18 cellular contexts compared by ENCODE assay signal in genomic region chr17:8747731-8748130, GRCh38. TPM values are rescaled to one million over a fixed set of nuclear protein-coding genes. Genes with fewer than 3 reads are reported as not detected.
DNase-seq lines count a peak whose midpoint lies in the region; ATAC-seq lines count a peak whose summit lies in the region.
"Had no signal": no experiment of that assay in that cellular context is flagged by ENCODE, and none has a peak within 500 bp of the region (broad histone marks: within the 10 kb centered on the region; RNA-seq: fewer than 3 reads in every experiment).

No MANE protein-coding gene starts in this region.

- 92% methylated on average over 3 of the region's 3 CpGs for WGBS in mesenchymal stem cell

- H3K27me3 Mint-ChIP-seq in activated CD4-positive, alpha-beta T cell treated with anti-CD3 and anti-CD28 coated beads, Interleukin-2, amount 10 ng/mL, durations not matched to agents 7 days and 5 days = peaks cover 17% of the 10 kb centered on the region
- H3K27me3 Mint-ChIP-seq in CD4-positive, CD25-positive, alpha-beta regulatory T cell = peaks cover 13% of the 10 kb centered on the region
- peaks cover 10% of the 10 kb centered on the region for H3K27me3 Mint-ChIP-seq in activated CD8-positive, alpha-beta memory T cell treated with anti-CD3 and anti-CD28 coated beads, Interleukin-2, amount 10 ng/mL, durations not matched to agents 7 days and 5 days

- H3K4me1 ChIP-seq in CD4-positive, CD25-positive, alpha-beta regulatory T cell (ENCODE audit: control insufficient read depth, insufficient read depth, low read length, poor library complexity, severe bottlenecking) = peaks cover 6% of the 10 kb centered on the region
- peaks cover 8% of the 10 kb centered on the region for H3K4me1 ChIP-seq in mesenchymal stem cell (ENCODE audit: control insufficient read depth, insufficient read depth, low read depth, low read length)
- H3K4me1 ChIP-seq: HAP-1 had no signal

- H4K91ac ChIP-seq in mesenchymal stem cell (ENCODE audit: low read length) = no peak overlapping the region

- no peak overlapping the region for H2BK15ac ChIP-seq in mesenchymal stem cell (ENCODE audit: low read depth, poor library complexity, severe bottlenecking)

- no peak overlapping the region for H3K27ac ChIP-seq in CD4-positive, CD25-positive, alpha-beta regulatory T cell (ENCODE audit: insufficient read depth, low read length, poor library complexity, severe bottlenecking)
- no peak overlapping the region for H3K27ac ChIP-seq in mesenchymal stem cell (ENCODE audit: low read length, poor library complexity, severe bottlenecking)
- H3K27ac ChIP-seq: 22Rv1, BLaER1 had no signal

- H3K4me2 ChIP-seq in mesenchymal stem cell (ENCODE audit: low read length, poor library complexity, severe bottlenecking) = no peak overlapping the region
- H3K4me2 ChIP-seq: BLaER1 had no signal

- H2BK5ac ChIP-seq in mesenchymal stem cell (ENCODE audit: low read depth, low read length, poor library complexity, severe bottlenecking) = no peak overlapping the region

- H2AFZ ChIP-seq in mesenchymal stem cell (ENCODE audit: low read depth, low read length) = no peak overlapping the region

- H3K36me3 ChIP-seq in CD4-positive, CD25-positive, alpha-beta regulatory T cell (ENCODE audit: control insufficient read depth, insufficient read depth, low read length) = no peaks in the 10 kb centered on the region
- H3K36me3 ChIP-seq in mesenchymal stem cell (ENCODE audit: control insufficient read depth in 1 of 2, insufficient read depth in 2 of 2, low read depth in 1 of 2, low read length in 2 of 2) = no peaks in the 10 kb centered on the region
- H3K36me3 ChIP-seq: BLaER1, HAP-1 had no signal

- no peak overlapping the region for H4K8ac ChIP-seq in mesenchymal stem cell (ENCODE audit: low read length)

- H3K36me3 Mint-ChIP-seq in activated CD4-positive, alpha-beta T cell treated with anti-CD3 and anti-CD28 coated beads, Interleukin-2, amount 10 ng/mL, durations not matched to agents 7 days and 5 days (ENCODE audit: low read depth) = no peaks in the 10 kb centered on the region
- H3K36me3 Mint-ChIP-seq in CD4-positive, CD25-positive, alpha-beta regulatory T cell = no peaks in the 10 kb centered on the region
- H3K36me3 Mint-ChIP-seq in activated CD8-positive, alpha-beta memory T cell treated with anti-CD3 and anti-CD28 coated beads, Interleukin-2, amount 10 ng/mL, durations not matched to agents 7 days and 5 days = no peaks in the 10 kb centered on the region
- peaks cover 5% of the 10 kb centered on the region for H3K36me3 Mint-ChIP-seq in stimulated activated effector memory CD8-positive, alpha-beta T cell treated with anti-CD3 and anti-CD28 coated beads, Interleukin-12 subunit alpha, Interleukin-12 subunit beta, amount 100 ng/mL, for 72 hours

- H3K18ac ChIP-seq in mesenchymal stem cell (ENCODE audit: low read depth in 1 of 2, low read length in 2 of 2) = no peak overlapping the region

- no peak overlapping the region for H3K23ac ChIP-seq in mesenchymal stem cell (ENCODE audit: low read length in 2 of 2)

- DNase-seq in activated CD4-positive, alpha-beta T cell treated with anti-CD3 and anti-CD28 coated beads for 48 hours = peak; percentile 20
- no peak for DNase-seq in activated CD4-positive, alpha-beta T cell treated with anti-CD3 and anti-CD28 coated beads, Interleukin-2, amount 10 ng/mL, durations not matched to agents 7 days and 5 days
- no peak for DNase-seq in CD4-positive, CD25-positive, alpha-beta regulatory T cell
- peak; percentile 19 for DNase-seq in activated CD8-positive, alpha-beta memory T cell treated with anti-CD3 and anti-CD28 coated beads, Interleukin-2, amount 10 ng/mL, durations not matched to agents 7 days and 5 days
- DNase-seq in mesenchymal stem cell = peak; percentile 6
- DNase-seq in stimulated activated effector memory CD8-positive, alpha-beta T cell treated with anti-CD3 and anti-CD28 coated beads, Interleukin-12 subunit alpha, Interleukin-12 subunit beta, amount 100 ng/mL, for 72 hours (ENCODE audit: low spot score in 2 of 2) = no peak
- DNase-seq in RKO (ENCODE audit: low spot score) = no peak
- no peak for DNase-seq in foreskin melanocyte
- DNase-seq: AML-193, DMS79, GOT3, HFFc6 had no signal

- no peak overlapping the region for H2BK120ac ChIP-seq in mesenchymal stem cell (ENCODE audit: low read depth, low read length)

- H3K14ac ChIP-seq in mesenchymal stem cell (ENCODE audit: low read length in 2 of 2) = no peak overlapping the region

- H3K27ac Mint-ChIP-seq in activated CD4-positive, alpha-beta T cell treated with anti-CD3 and anti-CD28 coated beads, Interleukin-2, amount 10 ng/mL, durations not matched to agents 7 days and 5 days = no peak overlapping the region
- peak overlapping the region in 2 of 3 donors; percentile 19 to 20 for H3K27ac Mint-ChIP-seq in CD4-positive, CD25-positive, alpha-beta regulatory T cell
- no peak overlapping the region for H3K27ac Mint-ChIP-seq in activated CD8-positive, alpha-beta memory T cell treated with anti-CD3 and anti-CD28 coated beads, Interleukin-2, amount 10 ng/mL, durations not matched to agents 7 days and 5 days
- H3K27ac Mint-ChIP-seq in stimulated activated effector memory CD8-positive, alpha-beta T cell treated with anti-CD3 and anti-CD28 coated beads, Interleukin-12 subunit alpha, Interleukin-12 subunit beta, amount 100 ng/mL, for 72 hours = no peak overlapping the region
- H3K27ac Mint-ChIP-seq: HFFc6 had no signal

- H2AK5ac ChIP-seq in mesenchymal stem cell (ENCODE audit: low read length, severe bottlenecking) = no peak overlapping the region

- no peak overlapping the region for H3K4ac ChIP-seq in mesenchymal stem cell (ENCODE audit: low read depth in 1 of 2, low read length in 2 of 2)

- no peak overlapping the region for H3K9ac ChIP-seq in mesenchymal stem cell (ENCODE audit: low read length)
- H3K9ac ChIP-seq: BLaER1 had no signal

- H3K27me3 ChIP-seq in CD4-positive, CD25-positive, alpha-beta regulatory T cell (ENCODE audit: control insufficient read depth, insufficient read depth, low read length) = peaks cover 1% of the 10 kb centered on the region
- H3K27me3 ChIP-seq in mesenchymal stem cell (ENCODE audit: control insufficient read depth in 1 of 2, insufficient read depth in 1 of 2, low read length in 2 of 2) = peaks cover 18 to 41% of the 10 kb centered on the region in 2 experiments

- POLR2A ChIA-PET in activated CD4-positive, alpha-beta T cell treated with anti-CD3 and anti-CD28 coated beads, Interleukin-2, amount 10 ng/mL, durations not matched to agents 7 days and 5 days (lab: Charles Lee) = no interaction called here

- no peak overlapping the region for H3K4me3 ChIP-seq in CD4-positive, CD25-positive, alpha-beta regulatory T cell (ENCODE audit: low read depth, low read length)
- H3K4me3 ChIP-seq in mesenchymal stem cell (ENCODE audit: insufficient read depth in 1 of 2, low read depth in 1 of 2, low read length in 2 of 2) = no peak overlapping the region
- H3K4me3 ChIP-seq: BLaER1, HAP-1 had no signal

- H3K4me1 Mint-ChIP-seq in activated CD4-positive, alpha-beta T cell treated with anti-CD3 and anti-CD28 coated beads, Interleukin-2, amount 10 ng/mL, durations not matched to agents 7 days and 5 days = peaks cover 15% of the 10 kb centered on the region
- peaks cover 0 to 22% (median 0%) of the 10 kb centered on the region in 4 donors for H3K4me1 Mint-ChIP-seq in CD4-positive, CD25-positive, alpha-beta regulatory T cell
- peaks cover 6% of the 10 kb centered on the region for H3K4me1 Mint-ChIP-seq in activated CD8-positive, alpha-beta memory T cell treated with anti-CD3 and anti-CD28 coated beads, Interleukin-2, amount 10 ng/mL, durations not matched to agents 7 days and 5 days
- peaks cover 18% of the 10 kb centered on the region for H3K4me1 Mint-ChIP-seq in stimulated activated effector memory CD8-positive, alpha-beta T cell treated with anti-CD3 and anti-CD28 coated beads, Interleukin-12 subunit alpha, Interleukin-12 subunit beta, amount 100 ng/mL, for 72 hours

- H3K9me3 ChIP-seq in CD4-positive, CD25-positive, alpha-beta regulatory T cell (ENCODE audit: control insufficient read depth in 2 of 2, low read length in 2 of 2) = no peaks in the 10 kb centered on the region
- no peaks in the 10 kb centered on the region for H3K9me3 ChIP-seq in mesenchymal stem cell (ENCODE audit: control insufficient read depth, low read length)
- H3K9me3 ChIP-seq: HAP-1 had no signal

- CTCF ChIA-PET in activated CD4-positive, alpha-beta T cell treated with anti-CD3 and anti-CD28 coated beads, Interleukin-2, amount 10 ng/mL, durations not matched to agents 7 days and 5 days (lab: Charles Lee) = interaction anchor here (1.6 kb wide), 1 partner anchor 151 kb away, joined by 5 read pairs; no protein-coding TSS in a partner anchor
- CTCF ChIA-PET in activated CD8-positive, alpha-beta memory T cell treated with anti-CD3 and anti-CD28 coated beads, Interleukin-2, amount 10 ng/mL, durations not matched to agents 7 days and 5 days (lab: Charles Lee) = interaction anchor here (1.1 to 3.1 kb wide), 5 partner anchors 301 to 364 kb away, joined by 3 to 30 read pairs (median 4); no protein-coding TSS in a partner anchor

- ATAC-seq in CD4-positive, CD25-positive, alpha-beta regulatory T cell (ENCODE audit: low read depth in 2 of 2) = no peak
- no peak for ATAC-seq in activated CD8-positive, alpha-beta memory T cell treated with anti-CD3 and anti-CD28 coated beads, Interleukin-2, amount 10 ng/mL, durations not matched to agents 7 days and 5 days
- ATAC-seq in stimulated activated effector memory CD8-positive, alpha-beta T cell treated with anti-CD3 and anti-CD28 coated beads, Interleukin-12 subunit alpha, Interleukin-12 subunit beta, amount 100 ng/mL, for 72 hours = no peak
- ATAC-seq: HepG2 had no signal

- H3K4me3 Mint-ChIP-seq in activated CD4-positive, alpha-beta T cell treated with anti-CD3 and anti-CD28 coated beads, Interleukin-2, amount 10 ng/mL, durations not matched to agents 7 days and 5 days = no peak overlapping the region
- peak overlapping the region in 1 of 4 donors; percentile 10 for H3K4me3 Mint-ChIP-seq in CD4-positive, CD25-positive, alpha-beta regulatory T cell
- no peak overlapping the region for H3K4me3 Mint-ChIP-seq in activated CD8-positive, alpha-beta memory T cell treated with anti-CD3 and anti-CD28 coated beads, Interleukin-2, amount 10 ng/mL, durations not matched to agents 7 days and 5 days
- H3K4me3 Mint-ChIP-seq in stimulated activated effector memory CD8-positive, alpha-beta T cell treated with anti-CD3 and anti-CD28 coated beads, Interleukin-12 subunit alpha, Interleukin-12 subunit beta, amount 100 ng/mL, for 72 hours = no peak overlapping the region
- H3K4me3 Mint-ChIP-seq: HFFc6 had no signal

- H2BK12ac ChIP-seq in mesenchymal stem cell (ENCODE audit: low read length in 2 of 2) = no peak overlapping the region

- H3K79me1 ChIP-seq in mesenchymal stem cell (replicated peaks; ENCODE audit: low read length, poor library complexity, severe bottlenecking) = no peaks in the 10 kb centered on the region

- H3K9me3 Mint-ChIP-seq in activated CD4-positive, alpha-beta T cell treated with anti-CD3 and anti-CD28 coated beads, Interleukin-2, amount 10 ng/mL, durations not matched to agents 7 days and 5 days = peaks cover 5% of the 10 kb centered on the region
- H3K9me3 Mint-ChIP-seq in CD4-positive, CD25-positive, alpha-beta regulatory T cell = peaks cover 0 to 1% (median 0%) of the 10 kb centered on the region in 7 donors
- H3K9me3 Mint-ChIP-seq in activated CD8-positive, alpha-beta memory T cell treated with anti-CD3 and anti-CD28 coated beads, Interleukin-2, amount 10 ng/mL, durations not matched to agents 7 days and 5 days (ENCODE audit: low read depth) = no peaks in the 10 kb centered on the region
- H3K9me3 Mint-ChIP-seq in stimulated activated effector memory CD8-positive, alpha-beta T cell treated with anti-CD3 and anti-CD28 coated beads, Interleukin-12 subunit alpha, Interleukin-12 subunit beta, amount 100 ng/mL, for 72 hours = no peaks in the 10 kb centered on the region
- H3K9me3 Mint-ChIP-seq: HFFc6 had no signal

RNA-seq across cellular contexts. Expression of gene CCDC42, which starts 3.1 kb away (rescaled TPM):
- total RNA-seq in activated CD4-positive, alpha-beta T cell treated with anti-CD3 and anti-CD28 coated beads, Interleukin-2, amount 10 ng/mL, durations not matched to agents 7 days and 5 days = under 1 TPM in 1 of 2 experiments, not detected in 1; 0.25 TPM
- total RNA-seq in CD4-positive, CD25-positive, alpha-beta regulatory T cell = not detected
- polyA plus RNA-seq in CD4-positive, CD25-positive, alpha-beta regulatory T cell = under 1 TPM in 2 of 4 donors, not detected in 2; 0.12 to 0.37 TPM
- total RNA-seq in activated CD8-positive, alpha-beta memory T cell treated with anti-CD3 and anti-CD28 coated beads, Interleukin-2, amount 10 ng/mL, durations not matched to agents 7 days and 5 days = 1 to 10 TPM in 1 of 2 experiments, under 1 TPM in 1; 0.42 to 1.1 TPM
- polyA plus RNA-seq in mesenchymal stem cell (2013, experiment 1 of 2) = not detected
- not detected for polyA plus RNA-seq in mesenchymal stem cell (2013, experiment 2 of 2)
- total RNA-seq: A673, G401, HepG2, HFFc6 had no signal
- polyA plus RNA-seq: HepG2 had no signal

RNA-seq across cellular contexts. Expression of gene SPDYE4, which starts 10.6 kb away (rescaled TPM):
- not detected for total RNA-seq in activated CD4-positive, alpha-beta T cell treated with anti-CD3 and anti-CD28 coated beads, Interleukin-2, amount 10 ng/mL, durations not matched to agents 7 days and 5 days
- total RNA-seq in CD4-positive, CD25-positive, alpha-beta regulatory T cell = not detected
- polyA plus RNA-seq in CD4-positive, CD25-positive, alpha-beta regulatory T cell = not detected
- not detected for total RNA-seq in activated CD8-positive, alpha-beta memory T cell treated with anti-CD3 and anti-CD28 coated beads, Interleukin-2, amount 10 ng/mL, durations not matched to agents 7 days and 5 days
- not detected for polyA plus RNA-seq in mesenchymal stem cell (2013, experiment 1 of 2)
- polyA plus RNA-seq in mesenchymal stem cell (2013, experiment 2 of 2) = not detected
- total RNA-seq: A673, G401, HepG2, HFFc6 had no signal
- polyA plus RNA-seq: HepG2 had no signal

RNA-seq across cellular contexts. Expression of gene MFSD6L, which starts 51.4 kb away (rescaled TPM):
- total RNA-seq in activated CD4-positive, alpha-beta T cell treated with anti-CD3 and anti-CD28 coated beads, Interleukin-2, amount 10 ng/mL, durations not matched to agents 7 days and 5 days = 1 to 10 TPM in 1 of 2 experiments, under 1 TPM in 1; 0.71 to 1.4 TPM
- not detected for total RNA-seq in CD4-positive, CD25-positive, alpha-beta regulatory T cell
- polyA plus RNA-seq in CD4-positive, CD25-positive, alpha-beta regulatory T cell = not detected
- under 1 TPM; 0.12 to 0.38 TPM for total RNA-seq in activated CD8-positive, alpha-beta memory T cell treated with anti-CD3 and anti-CD28 coated beads, Interleukin-2, amount 10 ng/mL, durations not matched to agents 7 days and 5 days
- not detected for polyA plus RNA-seq in mesenchymal stem cell (2013, experiment 1 of 2)
- not detected for polyA plus RNA-seq in mesenchymal stem cell (2013, experiment 2 of 2)
- total RNA-seq: A673, G401, HepG2, HFFc6 had no signal
- polyA plus RNA-seq: HepG2 had no signal

Comparison
In these comparisons a context has a peak if more than half of its experiments do, and no peak if none do; other contexts are left out.
1. DNase-seq: peak in activated CD4-positive, alpha-beta T cell treated with anti-CD3 and anti-CD28 coated beads for 48 hours (single experiment), activated CD8-positive, alpha-beta memory T cell treated with anti-CD3 and anti-CD28 coated beads, Interleukin-2, amount 10 ng/mL, durations not matched to agents 7 days and 5 days (single experiment) and mesenchymal stem cell (single experiment); none in activated CD4-positive, alpha-beta T cell treated with anti-CD3 and anti-CD28 coated beads, Interleukin-2, amount 10 ng/mL, durations not matched to agents 7 days and 5 days (single experiment), CD4-positive, CD25-positive, alpha-beta regulatory T cell (0 of 3), stimulated activated effector memory CD8-positive, alpha-beta T cell treated with anti-CD3 and anti-CD28 coated beads, Interleukin-12 subunit alpha, Interleukin-12 subunit beta, amount 100 ng/mL, for 72 hours (0 of 2), RKO (single experiment) and foreskin melanocyte (single experiment).
2. H3K27ac Mint-ChIP-seq: peak in CD4-positive, CD25-positive, alpha-beta regulatory T cell (2 of 3); none in activated CD4-positive, alpha-beta T cell treated with anti-CD3 and anti-CD28 coated beads, Interleukin-2, amount 10 ng/mL, durations not matched to agents 7 days and 5 days (single experiment), activated CD8-positive, alpha-beta memory T cell treated with anti-CD3 and anti-CD28 coated beads, Interleukin-2, amount 10 ng/mL, durations not matched to agents 7 days and 5 days (single experiment) and stimulated activated effector memory CD8-positive, alpha-beta T cell treated with anti-CD3 and anti-CD28 coated beads, Interleukin-12 subunit alpha, Interleukin-12 subunit beta, amount 100 ng/mL, for 72 hours (single experiment).